ENCODE assay signal across 21 cellular contexts in the genomic region with DNA sequence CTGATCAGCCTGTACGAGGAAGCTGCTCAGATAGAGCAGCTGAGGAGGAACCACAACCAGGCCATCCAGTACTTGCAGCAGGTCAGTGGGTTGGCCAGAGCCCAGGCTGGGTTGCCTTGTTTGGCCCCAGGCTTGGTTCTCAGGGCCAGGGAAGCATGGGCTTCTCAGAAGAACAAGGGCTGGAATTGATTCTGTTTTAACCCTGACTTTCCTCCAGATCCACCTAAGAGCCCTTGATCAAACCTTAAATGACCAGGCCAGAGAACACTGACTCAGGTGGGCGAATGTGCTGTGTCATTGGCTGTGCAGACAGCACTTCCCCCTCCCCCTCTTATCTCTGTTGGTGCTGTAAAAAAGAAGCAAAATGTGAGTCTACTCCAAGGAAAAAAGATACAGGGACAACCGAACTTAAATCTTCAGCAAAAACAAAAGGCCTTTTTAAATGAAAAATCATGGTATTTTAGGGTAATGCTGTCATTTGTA. TPM values are rescaled to one million over a fixed set of nuclear protein-coding genes. Genes with fewer than 3 reads are reported as not detected.
A peak's percentile ranks its signal among the peaks of the same experiment; 100 is the strongest.
DNase-seq lines count a peak whose midpoint lies in the region; ATAC-seq, FAIRE-seq and TF ChIP-seq lines count a peak whose summit lies in the region.
"Had no signal": no experiment of that assay in that cellular context is flagged by ENCODE, and none has a peak within 500 bp of the region (broad histone marks: within the 10 kb centered on the region; RNA-seq: fewer than 3 reads in every experiment).

No MANE protein-coding gene starts in this region.

- H3K9ac ChIP-seq in H1 (replicated peaks in 1 of 4; ENCODE audit: extremely low read depth in 1 of 4, low read depth in 3 of 4, low read length in 3 of 4) (no peak overlapping the region), mesendoderm (ENCODE audit: low read length) (no peak overlapping the region)

- no peak for ATAC-seq in left ventricle myocardium superior
- no peak for ATAC-seq in GM21381 (IDR thresholded peaks at IDR 0.05; ENCODE audit: unreplicated experiment)
- ATAC-seq: naive thymus-derived CD8-positive, alpha-beta T cell; stimulated activated effector memory CD8-positive, alpha-beta T cell treated with anti-CD3 and anti-CD28 coated beads, Interleukin-12 subunit alpha, Interleukin-12 subunit beta, amount 100 ng/mL, for 72 hours had no signal

- no peak for TF ChIP-seq EP300 in H1 (IDR thresholded peaks at IDR 0.05; ENCODE audit: borderline replicate concordance in 1 of 2, low read depth in 2 of 2, low read length in 2 of 2)

- H3K79me2 ChIP-seq in H1 (ENCODE audit: control insufficient read depth in 1 of 2, insufficient read depth in 2 of 2, low read length in 2 of 2) (no peaks in the 10 kb centered on the region), mesendoderm (ENCODE audit: control insufficient read depth, insufficient read depth, low read length) (no peaks in the 10 kb centered on the region)

- intact Hi-C loops in left ventricle myocardium superior (cut with micrococcal nuclease) (no loop called here), left ventricle myocardium inferior (cut with micrococcal nuclease) (no loop called here)

- no peak overlapping the region for H2AK5ac ChIP-seq in H1 (ENCODE audit: low read depth, low read length)
- no peak overlapping the region for H2AK5ac ChIP-seq in mesendoderm (ENCODE audit: low read length)

- peak overlapping the region; percentile 28 for H4K91ac ChIP-seq in H1 (replicated peaks; ENCODE audit: insufficient read length, low read length)

- 87% methylated on average over 3 of the region's 3 CpGs; no CpG with 5 or more reads in 1 of the 2 experiments for WGBS in H1 (ENCODE audit: extremely low coverage in 1 of 2, insufficient coverage in 1 of 2, insufficient read length in 1 of 2, insufficient replicate concordance in 2 of 2, low coverage in 1 of 2, low lambda C conversion rate in 2 of 2, missing lambda C conversion rate in 1 of 2), 2 experiments
- no CpG with 5 or more reads among the region's 3 CpGs for WGBS in mesendoderm (ENCODE audit: extremely low coverage, insufficient coverage, low lambda C conversion rate)

- H3K79me1 ChIP-seq in H1 (ENCODE audit: low read depth, low read length) = no peaks in the 10 kb centered on the region
- H3K79me1 ChIP-seq in mesendoderm (ENCODE audit: low read length) = no peaks in the 10 kb centered on the region

- TF ChIP-seq RAD21 in H1 (IDR thresholded peaks at IDR 0.05 in 1 of 2, conservative IDR thresholded peaks at IDR 0.05 in 1 of 2; ENCODE audit: low read depth in 2 of 2, low read length in 2 of 2) = no peak

- H3K9me3 ChIP-seq in left ventricle myocardium inferior (replicated peaks) = no peaks in the 10 kb centered on the region
- no peaks in the 10 kb centered on the region for H3K9me3 ChIP-seq in H1 (ENCODE audit: insufficient read depth in 2 of 2, low read depth in 1 of 2, low read length in 1 of 2)
- H3K9me3 ChIP-seq: ascending aorta had no signal

- H4K8ac ChIP-seq in H1 (ENCODE audit: extremely low read depth, insufficient read depth, low read length) = no peak overlapping the region
- H4K8ac ChIP-seq in mesendoderm (ENCODE audit: low read depth, low read length) = no peak overlapping the region

- H3K14ac ChIP-seq in H1 (ENCODE audit: insufficient read length) = no peak overlapping the region

- H4K20me1 ChIP-seq in H1 (replicated peaks in 1 of 2; ENCODE audit: control insufficient read depth in 1 of 2, insufficient read depth in 2 of 2, low read length in 2 of 2) = no peaks in the 10 kb centered on the region

- 0 out of 2 replicates have a peak overlapping the region, but pooled peaks have one; percentile 5 for H2BK12ac ChIP-seq in H1 (ENCODE audit: low read depth, low read length)

- no peak overlapping the region for H3K56ac ChIP-seq in H1 (replicated peaks; ENCODE audit: insufficient read length, low read depth, low read length)
- peak overlapping the region; percentile 42 for H3K56ac ChIP-seq in mesendoderm (ENCODE audit: low read length)

- no peak for TF ChIP-seq POLR2A in H1 (IDR thresholded peaks at IDR 0.05; ENCODE audit: control extremely low read depth in 1 of 2, low read depth in 2 of 2, low read length in 2 of 2)

- H2BK120ac ChIP-seq in H1 (replicated peaks; ENCODE audit: low read depth, low read length) (peak overlapping the region; percentile 77), mesendoderm (ENCODE audit: low read depth, low read length) (no peak overlapping the region)

- CTCF ChIA-PET in H1 (lab: Charles Lee; ENCODE audit: partially characterized antibody) = interaction anchor here (0.7 kb wide), 1 partner anchor 343 kb away, joined by 3 read pairs; no protein-coding TSS in a partner anchor

- H3K4me1 ChIP-seq in left ventricle myocardium inferior = peaks cover 5% of the 10 kb centered on the region
- peaks cover 5 to 15% (median 8%) of the 10 kb centered on the region in 4 experiments for H3K4me1 ChIP-seq in H1 (replicated peaks in 1 of 4; ENCODE audit: control insufficient read depth in 3 of 4, insufficient read depth in 4 of 4, low read length in 3 of 4)
- H3K4me1 ChIP-seq in mesendoderm (ENCODE audit: control insufficient read depth, low read depth, low read length) = peaks cover 3% of the 10 kb centered on the region

- H3K27ac ChIP-seq in left ventricle myocardium inferior (replicated peaks) (no peak overlapping the region), H1 (ENCODE audit: low read depth, low read length) (no peak overlapping the region), mesendoderm (ENCODE audit: low read depth, low read length) (no peak overlapping the region)

- POLR2A ChIA-PET in H1 (lab: Charles Lee; ENCODE audit: partially characterized antibody) = interaction anchor here (1.3 to 1.5 kb wide), 2 partner anchors 28 to 29 kb away, joined by 3 read pairs; a partner anchor contains a TSS

- peak overlapping the region; percentile 71 for H3K18ac ChIP-seq in H1 (ENCODE audit: extremely low read depth, low read length)
- H3K18ac ChIP-seq in mesendoderm (ENCODE audit: low read length) = peak overlapping the region; percentile 6

- H3K36me3 ChIP-seq in left ventricle myocardium inferior (no peaks in the 10 kb centered on the region), H1 (ENCODE audit: control insufficient read depth in 2 of 4, insufficient read depth in 4 of 4, low read length in 3 of 4) (peaks cover 0 to 2% (median 0%) of the 10 kb centered on the region in 4 experiments; a peak in 1 of 8 replicates), mesendoderm (ENCODE audit: control insufficient read depth, insufficient read depth, low read length) (no peaks in the 10 kb centered on the region)
- H3K36me3 ChIP-seq: ascending aorta had no signal

- H3K27me3 ChIP-seq in left ventricle myocardium inferior (ENCODE audit: low read depth) (no peaks in the 10 kb centered on the region), H1 (replicated peaks in 1 of 4; ENCODE audit: control insufficient read depth in 3 of 4, extremely low read depth in 1 of 4, insufficient read depth in 3 of 4, low read length in 3 of 4) (no peaks in the 10 kb centered on the region), mesendoderm (ENCODE audit: insufficient read depth, low read length, poor library complexity) (no peaks in the 10 kb centered on the region)
- H3K27me3 ChIP-seq: ascending aorta had no signal

- TF ChIP-seq CTCF in left ventricle myocardium inferior (IDR thresholded peaks at IDR 0.05; ENCODE audit: borderline replicate concordance) = no peak
- TF ChIP-seq CTCF in H1 (IDR thresholded peaks at IDR 0.05; ENCODE audit: control extremely low read depth in 1 of 3, insufficient read depth in 1 of 3, low read depth in 1 of 3, low read length in 3 of 3) = no peak

- H2BK5ac ChIP-seq in H1 (ENCODE audit: low read depth, low read length) (peak overlapping the region; percentile 27; the same call in 1 of the 2 replicates), mesendoderm (ENCODE audit: low read length) (no peak overlapping the region)

- H3K4me3 ChIP-seq in left ventricle myocardium inferior (no peak overlapping the region), H1 (ENCODE audit: extremely low read depth in 1 of 4, insufficient read depth in 2 of 4, low read depth in 3 of 4, low read length in 4 of 4) (no peak overlapping the region), mesendoderm (ENCODE audit: low read length) (no peak overlapping the region)
- H3K4me3 ChIP-seq: ascending aorta had no signal

- peak; percentile 39 for FAIRE-seq in H1 (lab: Jason Lieb, UNC)
- FAIRE-seq: H54 had no signal

- peak overlapping the region; percentile 17; the same call in 1 of the 2 replicates for H2AFZ ChIP-seq in H1 (ENCODE audit: low read length)

- H3K4me2 ChIP-seq in H1 (ENCODE audit: insufficient read depth in 1 of 2, low read depth in 2 of 2, low read length in 2 of 2) (no peak overlapping the region; a peak in 1 of 4 replicates), mesendoderm (ENCODE audit: low read length) (no peak overlapping the region)

- H2BK15ac ChIP-seq in H1 (ENCODE audit: low read length) (no peak overlapping the region), mesendoderm (replicated peaks; ENCODE audit: low read depth) (no peak overlapping the region)

- no peaks in the 10 kb centered on the region for H3K23me2 ChIP-seq in H1 (ENCODE audit: low read depth, low read length)

- H4K5ac ChIP-seq in H1 (ENCODE audit: insufficient read length, low read depth, low read length) (peak overlapping the region; percentile 7), mesendoderm (ENCODE audit: low read length) (no peak overlapping the region)

- peak overlapping the region; percentile 76; the same call in 1 of the 2 replicates for H2BK20ac ChIP-seq in H1 (ENCODE audit: low read length)

- peak overlapping the region; percentile 71 for H3K23ac ChIP-seq in H1 (ENCODE audit: insufficient read length)
- H3K23ac ChIP-seq in mesendoderm (ENCODE audit: low read length) = no peak overlapping the region

- peak; percentile 28 for DNase-seq in left ventricle myocardium superior
- DNase-seq in left ventricle myocardium inferior = no peak
- DNase-seq in H1 (ENCODE audit: low read depth in 1 of 2, low spot score in 2 of 2) = no peak
- DNase-seq in mesendoderm = peak; percentile 56
- peak; percentile 44 for DNase-seq in ureter (ENCODE audit: low spot score)
- DNase-seq in HT-29 (ENCODE audit: low spot score) = no peak
- no peak for DNase-seq in effector CD4-positive, alpha-beta T cell
- DNase-seq: 8988T; activated CD4-positive, alpha-beta T cell treated with anti-CD3 and anti-CD28 coated beads for 1 hour; activated gamma-delta T cell treated with Interleukin-2 at 50 U/mL for 16 hours; DMS53; naive thymus-derived CD8-positive, alpha-beta T cell; NCI-H1436; NCI-H345; SHP77; stimulated activated CD4-positive, alpha-beta T cell treated with anti-CD3 and anti-CD28 coated beads, Interleukin-12 subunit alpha, Interleukin-12 subunit beta, amount 100 ng/mL, for 4 hours had no signal

- H3K4ac ChIP-seq in H1 (replicated peaks; ENCODE audit: insufficient read length, low read depth, low read length) = peak overlapping the region; percentile 10
- H3K4ac ChIP-seq in mesendoderm (ENCODE audit: low read depth, low read length) = no peak overlapping the region

RNA-seq across cellular contexts. Expression of a gene that starts 28.1 kb away (rescaled TPM):
- total RNA-seq in left ventricle myocardium superior (not detected), left ventricle myocardium inferior (not detected), ureter (2.8 TPM)
- 1.2 and 2.4 TPM in 2 replicates for total RNA-seq in H1 (2021; fragmentation: NEBNext Ultra II Directional; extraction: Animal tissue kit (Norgen Biotek cat#: 25700))
- polyA plus RNA-seq in H1 (2011; rRNA removed) = 0.39 and 1.1 TPM in 2 replicates
- polyA plus RNA-seq in H1 (2011; cell fraction: cytosol; rRNA removed) = 1.2 TPM
- polyA plus RNA-seq in H1 (2011; cell fraction: nucleus; rRNA removed) = 1.9 TPM
- 1.3 to 1.7 TPM (median 1.3 TPM) in 4 replicates for polyA plus RNA-seq in H1 (2012, experiment 1 of 2)
- polyA plus RNA-seq in H1 (2012, experiment 2 of 2) = 0.05 TPM
- 1.7 TPM for polyA plus RNA-seq in H1 (2013, experiment 1 of 2)
- 1.7 TPM for polyA plus RNA-seq in H1 (2013, experiment 2 of 2)
- polyA minus RNA-seq in H1 (2011; rRNA and poly(A)+ RNA removed) = 1.0 and 3.0 TPM in 2 replicates
- 1.1 TPM for polyA minus RNA-seq in H1 (2011; cell fraction: cytosol; rRNA and poly(A)+ RNA removed)
- polyA minus RNA-seq in H1 (2011; cell fraction: nucleus; rRNA and poly(A)+ RNA removed) = 2.5 TPM
- 0.91 TPM for polyA plus RNA-seq in mesendoderm (2013, experiment 1 of 2)
- polyA plus RNA-seq in mesendoderm (2013, experiment 2 of 2) = 0.32 TPM
- total RNA-seq in HT-29 (2014; rRNA removed; shearing (Covaris generic)) = not detected in 2 replicates
- total RNA-seq: ascending aorta, chondrocyte had no signal
- polyA plus RNA-seq: naive thymus-derived CD8-positive, alpha-beta T cell had no signal

RNA-seq across cellular contexts. Expression of a gene that starts 48.3 kb away (rescaled TPM):
- total RNA-seq in left ventricle myocardium superior = 23.7 TPM
- total RNA-seq in left ventricle myocardium inferior = 28.2 TPM
- 37.3 and 40.5 TPM in 2 replicates for total RNA-seq in H1 (2021; fragmentation: NEBNext Ultra II Directional; extraction: Animal tissue kit (Norgen Biotek cat#: 25700))
- 12.0 and 15.1 TPM in 2 replicates for polyA plus RNA-seq in H1 (2011; rRNA removed)
- polyA plus RNA-seq in H1 (2011; cell fraction: cytosol; rRNA removed) = 19.1 TPM
- 22.2 TPM for polyA plus RNA-seq in H1 (2011; cell fraction: nucleus; rRNA removed)
- 27.8 to 31.3 TPM (median 29.3 TPM) in 4 replicates for polyA plus RNA-seq in H1 (2012, experiment 1 of 2)
- polyA plus RNA-seq in H1 (2012, experiment 2 of 2) = 9.4 TPM
- polyA plus RNA-seq in H1 (2013, experiment 1 of 2) = 33.2 TPM
- 35.7 TPM for polyA plus RNA-seq in H1 (2013, experiment 2 of 2)
- 35.1 and 40.4 TPM in 2 replicates for polyA minus RNA-seq in H1 (2011; rRNA and poly(A)+ RNA removed)
- polyA minus RNA-seq in H1 (2011; cell fraction: cytosol; rRNA and poly(A)+ RNA removed) = 30.4 TPM
- polyA minus RNA-seq in H1 (2011; cell fraction: nucleus; rRNA and poly(A)+ RNA removed) = 63.6 TPM
- 38.8 TPM for polyA plus RNA-seq in mesendoderm (2013, experiment 1 of 2)
- polyA plus RNA-seq in mesendoderm (2013, experiment 2 of 2) = 41.9 TPM
- total RNA-seq in ureter = 25.1 TPM
- 48.2 and 55.9 TPM in 2 replicates for total RNA-seq in HT-29 (2014; rRNA removed; shearing (Covaris generic))

RNA-seq across cellular contexts. Expression of a gene that starts 48.5 kb away (rescaled TPM):
- 10.5 TPM for total RNA-seq in left ventricle myocardium superior
- total RNA-seq in left ventricle myocardium inferior = 10.5 TPM
- 64.5 and 71.7 TPM in 2 replicates for total RNA-seq in H1 (2021; fragmentation: NEBNext Ultra II Directional; extraction: Animal tissue kit (Norgen Biotek cat#: 25700))
- 13.2 and 26.9 TPM in 2 replicates for polyA plus RNA-seq in H1 (2011; rRNA removed)
- 38.0 TPM for polyA plus RNA-seq in H1 (2011; cell fraction: cytosol; rRNA removed)
- polyA plus RNA-seq in H1 (2011; cell fraction: nucleus; rRNA removed) = 5.2 TPM
- 25.9 to 45.1 TPM (median 28.7 TPM) in 4 replicates for polyA plus RNA-seq in H1 (2012, experiment 1 of 2)
- 8.3 TPM for polyA plus RNA-seq in H1 (2012, experiment 2 of 2)
- 63.8 TPM for polyA plus RNA-seq in H1 (2013, experiment 1 of 2)
- 61.2 TPM for polyA plus RNA-seq in H1 (2013, experiment 2 of 2)
- 16.0 and 17.9 TPM in 2 replicates for polyA minus RNA-seq in H1 (2011; rRNA and poly(A)+ RNA removed)
- 36.3 TPM for polyA minus RNA-seq in H1 (2011; cell fraction: cytosol; rRNA and poly(A)+ RNA removed)
- 33.0 TPM for polyA minus RNA-seq in H1 (2011; cell fraction: nucleus; rRNA and poly(A)+ RNA removed)
- 104 TPM for polyA plus RNA-seq in mesendoderm (2013, experiment 1 of 2)
- polyA plus RNA-seq in mesendoderm (2013, experiment 2 of 2) = 108 TPM
- 42.1 TPM for total RNA-seq in ureter
- 40.3 and 49.5 TPM in 2 replicates for total RNA-seq in HT-29 (2014; rRNA removed; shearing (Covaris generic))

Comparison
In these comparisons a context has a peak if more than half of its experiments do, and no peak if none do; other contexts are left out.
1. DNase-seq: peak in left ventricle myocardium superior (single experiment), mesendoderm (single experiment) and ureter (single experiment); none in left ventricle myocardium inferior (single experiment), H1 (0 of 2), HT-29 (single experiment) and effector CD4-positive, alpha-beta T cell (single experiment).